ENCODE assay signal across 8 cellular contexts in the genomic region with DNA sequence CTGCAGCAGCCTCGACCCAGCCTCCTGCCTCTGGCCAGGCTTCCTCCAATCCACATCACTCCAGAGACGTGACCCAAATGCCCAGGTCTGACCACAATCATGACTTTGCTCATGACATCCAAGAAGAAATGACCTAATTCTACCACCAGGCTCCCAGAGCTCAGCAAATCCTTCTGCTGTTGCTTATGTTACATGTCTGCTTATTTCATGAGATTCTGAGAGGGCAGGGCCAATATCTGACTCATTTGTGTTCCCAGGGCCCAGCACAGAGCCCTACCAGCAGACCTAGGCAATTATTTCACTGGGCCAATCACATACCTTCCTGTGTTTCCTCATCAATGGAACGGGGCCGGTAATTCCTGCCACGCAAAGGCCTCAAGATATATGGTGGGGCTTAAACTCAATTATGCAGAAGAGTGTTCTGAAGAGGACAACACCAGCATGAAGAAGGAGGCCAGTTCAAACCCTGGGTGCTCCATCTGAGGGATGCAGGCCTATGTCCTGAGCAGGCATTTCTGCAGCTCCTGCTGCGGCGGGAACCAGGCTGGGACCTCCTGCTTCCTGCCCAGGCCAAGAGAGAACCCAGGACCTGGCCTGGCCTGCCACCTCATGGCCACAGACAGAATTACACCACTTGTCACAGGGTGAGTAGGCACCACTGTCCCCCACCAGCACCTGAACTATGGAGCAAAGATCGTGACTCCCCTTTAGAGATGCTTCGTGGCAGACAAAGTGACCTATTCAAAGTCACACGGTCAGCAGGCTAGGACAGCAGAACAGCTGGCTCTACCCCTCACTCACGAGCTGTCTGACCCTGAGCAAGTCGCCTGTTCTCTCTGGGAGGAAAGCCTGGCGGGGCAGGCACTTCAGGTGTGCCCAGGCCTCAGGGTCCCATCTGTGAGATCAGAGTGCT. TPM values are rescaled to one million over a fixed set of nuclear protein-coding genes. Genes with fewer than 3 reads are reported as not detected.
DNase-seq lines count a peak whose midpoint lies in the region; ATAC-seq, FAIRE-seq and TF ChIP-seq lines count a peak whose summit lies in the region.

No MANE protein-coding gene starts in this region.

- TF ChIP-seq RAD21 in H1 (IDR thresholded peaks at IDR 0.05 in 1 of 2, conservative IDR thresholded peaks at IDR 0.05 in 1 of 2; ENCODE audit: low read depth in 2 of 2, low read length in 2 of 2), result peak; percentile 95 to 96

- H3K9me3 ChIP-seq in H1 (ENCODE audit: insufficient read depth in 2 of 2, low read depth in 1 of 2, low read length in 1 of 2), result no peaks in the 10 kb centered on the region

- no peak overlapping the region for H3K4ac ChIP-seq in H1 (replicated peaks; ENCODE audit: insufficient read length, low read depth, low read length)

- no peak overlapping the region for H2AFZ ChIP-seq in H1 (ENCODE audit: low read length)

- POLR2A ChIA-PET in H1 (lab: Charles Lee; ENCODE audit: partially characterized antibody), result interaction anchor here (1.0 to 2.0 kb wide), 5 partner anchors 13 to 32 kb away, joined by 3 to 17 read pairs (median 4); partner anchors contain the start of gene TNFRSF13C

- peak; percentile 94 for FAIRE-seq in H1 (lab: Jason Lieb, UNC)

- H3K4me1 ChIP-seq in H1 (replicated peaks in 1 of 4; ENCODE audit: control insufficient read depth in 3 of 4, insufficient read depth in 4 of 4, low read length in 3 of 4), result peaks cover 4 to 7% (median 5%) of the 10 kb centered on the region in 4 experiments

- WGBS in H1 (ENCODE audit: extremely low coverage in 1 of 2, insufficient coverage in 1 of 2, insufficient read length in 1 of 2, insufficient replicate concordance in 2 of 2, low coverage in 1 of 2, low lambda C conversion rate in 2 of 2, missing lambda C conversion rate in 1 of 2), 2 experiments, result 73% methylated on average over 13 of the region's 13 CpGs; no CpG with 5 or more reads in 1 of the 2 experiments

- peaks cover 11 to 21% of the 10 kb centered on the region in 2 experiments for H4K20me1 ChIP-seq in H1 (replicated peaks in 1 of 2; ENCODE audit: control insufficient read depth in 1 of 2, insufficient read depth in 2 of 2, low read length in 2 of 2)

- no peak overlapping the region for H3K27ac ChIP-seq in H1 (ENCODE audit: low read depth, low read length)

- CTCF ChIA-PET in H1 (lab: Charles Lee; ENCODE audit: partially characterized antibody), result interaction anchor here (0.6 to 6.3 kb wide), 43 partner anchors 8 to 661 kb away, joined by 3 to 77 read pairs (median 4); partner anchors contain the start of genes SMIM45 and TNFRSF13C

- no peak for TF ChIP-seq POLR2A in H1 (IDR thresholded peaks at IDR 0.05; ENCODE audit: control extremely low read depth in 1 of 2, low read depth in 2 of 2, low read length in 2 of 2)

- no peak overlapping the region for H2BK15ac ChIP-seq in H1 (ENCODE audit: low read length)

- no peak overlapping the region for H4K5ac ChIP-seq in H1 (ENCODE audit: insufficient read length, low read depth, low read length)

- no peak overlapping the region for H3K4me3 ChIP-seq in H1 (ENCODE audit: extremely low read depth in 1 of 4, insufficient read depth in 2 of 4, low read depth in 3 of 4, low read length in 4 of 4)

- H3K23me2 ChIP-seq in H1 (ENCODE audit: low read depth, low read length), result peaks cover 4% of the 10 kb centered on the region; the same call in 1 of the 2 replicates

- TF ChIP-seq CTCF in GM12872 (IDR thresholded peaks at IDR 0.05; ENCODE audit: insufficient read depth, low read depth, low read length), result peak; percentile 94
- TF ChIP-seq CTCF in H1 (IDR thresholded peaks at IDR 0.05; ENCODE audit: control extremely low read depth in 1 of 3, insufficient read depth in 1 of 3, low read depth in 1 of 3, low read length in 3 of 3), result peak; percentile 92 to 96 (median 95)

- peaks cover 9% of the 10 kb centered on the region for H3K79me1 ChIP-seq in H1 (ENCODE audit: low read depth, low read length)

- peaks cover 27 to 56% (median 46%) of the 10 kb centered on the region in 4 experiments for H3K36me3 ChIP-seq in H1 (ENCODE audit: control insufficient read depth in 2 of 4, insufficient read depth in 4 of 4, low read length in 3 of 4)

- H2BK120ac ChIP-seq in H1 (replicated peaks; ENCODE audit: low read depth, low read length), result no peak overlapping the region

- peaks cover 0 to 8% of the 10 kb centered on the region in 2 experiments; a peak in 1 of 4 replicates for H3K79me2 ChIP-seq in H1 (ENCODE audit: control insufficient read depth in 1 of 2, insufficient read depth in 2 of 2, low read length in 2 of 2)

- H4K91ac ChIP-seq in H1 (replicated peaks; ENCODE audit: insufficient read length, low read length), result no peak overlapping the region

- ATAC-seq in HG03103 (IDR thresholded peaks at IDR 0.05; ENCODE audit: low read depth, unreplicated experiment) (peak; percentile 31), HG03521 (IDR thresholded peaks at IDR 0.05; ENCODE audit: unreplicated experiment) (no peak)

- 0 out of 2 replicates have a peak overlapping the region, but pooled peaks have one; percentile 52 for H4K8ac ChIP-seq in H1 (ENCODE audit: extremely low read depth, insufficient read depth, low read length)

- H2BK20ac ChIP-seq in H1 (ENCODE audit: low read length), result no peak overlapping the region

- no peak overlapping the region for H2BK12ac ChIP-seq in H1 (ENCODE audit: low read depth, low read length)

- H3K4me2 ChIP-seq in H1 (ENCODE audit: insufficient read depth in 1 of 2, low read depth in 2 of 2, low read length in 2 of 2), result no peak overlapping the region

- H3K27me3 ChIP-seq in H1 (replicated peaks in 1 of 4; ENCODE audit: control insufficient read depth in 3 of 4, extremely low read depth in 1 of 4, insufficient read depth in 3 of 4, low read length in 3 of 4), result no peaks in the 10 kb centered on the region

- H2BK5ac ChIP-seq in H1 (ENCODE audit: low read depth, low read length), result no peak overlapping the region

- no peak overlapping the region; the same call in 1 of the 2 replicates for H3K18ac ChIP-seq in H1 (ENCODE audit: extremely low read depth, low read length)

- DNase-seq in NCI-H774 (lab: John Stamatoyannopoulos, UW) (peak; percentile 23), H1 (ENCODE audit: low read depth in 1 of 2, low spot score in 2 of 2) (peak in 1 of 2 experiments; percentile 95), midbrain (lab: John Stamatoyannopoulos, UW) (peak; percentile 85)
- DNase-seq in activated CD8-positive, alpha-beta memory T cell treated with anti-CD3 and anti-CD28 coated beads for 24 hours, result peak; percentile 92
- peak; percentile 65 to 75 for DNase-seq in stimulated activated CD8-positive, alpha-beta memory T cell treated with anti-CD3 and anti-CD28 coated beads, Interleukin-15, amount 100 ng/mL, for 4 hours (ENCODE audit: low read depth in 2 of 2)

- TF ChIP-seq EP300 in H1 (IDR thresholded peaks at IDR 0.05; ENCODE audit: borderline replicate concordance in 1 of 2, low read depth in 2 of 2, low read length in 2 of 2), result no peak

- no peak overlapping the region; a peak in 1 of 7 replicates for H3K9ac ChIP-seq in H1 (replicated peaks in 1 of 4; ENCODE audit: extremely low read depth in 1 of 4, low read depth in 3 of 4, low read length in 3 of 4)

- no peak overlapping the region for H3K14ac ChIP-seq in H1 (ENCODE audit: insufficient read length)

- H2AK5ac ChIP-seq in H1 (ENCODE audit: low read depth, low read length), result no peak overlapping the region

- no peak overlapping the region for H3K56ac ChIP-seq in H1 (replicated peaks; ENCODE audit: insufficient read length, low read depth, low read length)

- H3K23ac ChIP-seq in H1 (ENCODE audit: insufficient read length), result no peak overlapping the region

TF ChIP-seq in H1, 55 proteins besides CTCF, POLR2A, EP300 and RAD21 (continues in another document):
- no peak for TF ChIP-seq SRF (IDR thresholded peaks at IDR 0.05; ENCODE audit: low read depth, low read length)

RNA-seq across cellular contexts. Expression of gene CENPM, which starts 5.8 kb away (rescaled TPM):
- 30.0 and 32.0 TPM in 2 replicates for total RNA-seq in H1 (2021; fragmentation: NEBNext Ultra II Directional; extraction: Animal tissue kit (Norgen Biotek cat#: 25700))
- 80.4 and 94.6 TPM in 2 replicates for polyA plus RNA-seq in H1 (2011; rRNA removed)
- 68.6 TPM for polyA plus RNA-seq in H1 (2011; cell fraction: cytosol; rRNA removed)
- polyA plus RNA-seq in H1 (2011; cell fraction: nucleus; rRNA removed), result 146 TPM
- polyA plus RNA-seq in H1 (2012, experiment 1 of 2), result 22.9 to 58.2 TPM (median 53.9 TPM) in 4 replicates
- polyA plus RNA-seq in H1 (2012, experiment 2 of 2), result 81.1 TPM
- 54.0 TPM for polyA plus RNA-seq in H1 (2013, experiment 1 of 2)
- polyA plus RNA-seq in H1 (2013, experiment 2 of 2), result 50.9 TPM
- polyA minus RNA-seq in H1 (2011; rRNA and poly(A)+ RNA removed), result 43.8 and 44.6 TPM in 2 replicates
- 29.3 TPM for polyA minus RNA-seq in H1 (2011; cell fraction: cytosol; rRNA and poly(A)+ RNA removed)
- polyA minus RNA-seq in H1 (2011; cell fraction: nucleus; rRNA and poly(A)+ RNA removed), result 48.6 TPM

RNA-seq across cellular contexts. Expression of gene TNFRSF13C, which starts 14.5 kb away (rescaled TPM):
- 1.8 and 2.0 TPM in 2 replicates for total RNA-seq in H1 (2021; fragmentation: NEBNext Ultra II Directional; extraction: Animal tissue kit (Norgen Biotek cat#: 25700))
- 1.4 TPM in 2 replicates for polyA plus RNA-seq in H1 (2011; rRNA removed)
- polyA plus RNA-seq in H1 (2011; cell fraction: cytosol; rRNA removed), result 1.00 TPM
- polyA plus RNA-seq in H1 (2011; cell fraction: nucleus; rRNA removed), result 4.9 TPM
- 1.0 to 1.8 TPM (median 1.3 TPM) in 4 replicates for polyA plus RNA-seq in H1 (2012, experiment 1 of 2)
- 0.73 TPM for polyA plus RNA-seq in H1 (2012, experiment 2 of 2)
- polyA plus RNA-seq in H1 (2013, experiment 1 of 2), result 1.6 TPM
- polyA plus RNA-seq in H1 (2013, experiment 2 of 2), result 1.6 TPM
- polyA minus RNA-seq in H1 (2011; rRNA and poly(A)+ RNA removed), result 0.83 and 1.5 TPM in 2 replicates
- polyA minus RNA-seq in H1 (2011; cell fraction: cytosol; rRNA and poly(A)+ RNA removed), result 1.2 TPM
- 1.6 TPM for polyA minus RNA-seq in H1 (2011; cell fraction: nucleus; rRNA and poly(A)+ RNA removed)

RNA-seq across cellular contexts. Expression of gene SHISA8, which starts 26.2 kb away (rescaled TPM):
- 0.89 and 0.90 TPM in 2 replicates for total RNA-seq in H1 (2021; fragmentation: NEBNext Ultra II Directional; extraction: Animal tissue kit (Norgen Biotek cat#: 25700))
- polyA plus RNA-seq in H1 (2011; rRNA removed), result 0.14 and 0.35 TPM in 2 replicates
- polyA plus RNA-seq in H1 (2011; cell fraction: cytosol; rRNA removed), result 0.39 TPM
- polyA plus RNA-seq in H1 (2011; cell fraction: nucleus; rRNA removed), result 2.4 TPM
- polyA plus RNA-seq in H1 (2012, experiment 1 of 2), result 0.39 to 0.50 TPM in 2 of 4 replicates, not detected in the others
- polyA plus RNA-seq in H1 (2012, experiment 2 of 2), result not detected
- 0.73 TPM for polyA plus RNA-seq in H1 (2013, experiment 1 of 2)
- 0.59 TPM for polyA plus RNA-seq in H1 (2013, experiment 2 of 2)
- polyA minus RNA-seq in H1 (2011; rRNA and poly(A)+ RNA removed), result not detected in 2 replicates
- not detected for polyA minus RNA-seq in H1 (2011; cell fraction: cytosol; rRNA and poly(A)+ RNA removed)
- 0.70 TPM for polyA minus RNA-seq in H1 (2011; cell fraction: nucleus; rRNA and poly(A)+ RNA removed)

RNA-seq across cellular contexts. Expression of gene SEPTIN3, which starts 28.1 kb away (rescaled TPM):
- total RNA-seq in H1 (2021; fragmentation: NEBNext Ultra II Directional; extraction: Animal tissue kit (Norgen Biotek cat#: 25700)), result 38.9 and 39.1 TPM in 2 replicates
- 39.7 and 52.9 TPM in 2 replicates for polyA plus RNA-seq in H1 (2011; rRNA removed)
- 49.5 TPM for polyA plus RNA-seq in H1 (2011; cell fraction: cytosol; rRNA removed)
- polyA plus RNA-seq in H1 (2011; cell fraction: nucleus; rRNA removed), result 42.1 TPM
- 45.3 to 51.2 TPM (median 49.0 TPM) in 4 replicates for polyA plus RNA-seq in H1 (2012, experiment 1 of 2)
- polyA plus RNA-seq in H1 (2012, experiment 2 of 2), result 25.0 TPM
- polyA plus RNA-seq in H1 (2013, experiment 1 of 2), result 20.4 TPM
- 21.2 TPM for polyA plus RNA-seq in H1 (2013, experiment 2 of 2)
- 66.0 and 66.2 TPM in 2 replicates for polyA minus RNA-seq in H1 (2011; rRNA and poly(A)+ RNA removed)
- 28.8 TPM for polyA minus RNA-seq in H1 (2011; cell fraction: cytosol; rRNA and poly(A)+ RNA removed)
- 22.9 TPM for polyA minus RNA-seq in H1 (2011; cell fraction: nucleus; rRNA and poly(A)+ RNA removed)
